Comparison of ENCODE assay signal across 23 cellular contexts in genomic region chr5:110335361-110336046, GRCh38.
DNase-seq lines count a peak whose midpoint lies in the region; FAIRE-seq and TF ChIP-seq lines count a peak whose summit lies in the region.
"Had no signal": no experiment of that assay in that cellular context is flagged by ENCODE, and none has a peak within 500 bp of the region (broad histone marks: within the 10 kb centered on the region; RNA-seq: fewer than 3 reads in every experiment).

No MANE protein-coding gene starts in this region.

- no peaks in the 10 kb centered on the region for H3K27me3 ChIP-seq in H1 (replicated peaks in 1 of 4; ENCODE audit: control insufficient read depth in 3 of 4, extremely low read depth in 1 of 4, insufficient read depth in 3 of 4, low read length in 3 of 4)
- H3K27me3 ChIP-seq: gastrocnemius medialis, tibial artery had no signal

- peaks cover 6% of the 10 kb centered on the region for H3K4me1 Mint-ChIP-seq in nephron progenitor cell
- H3K4me1 Mint-ChIP-seq: activated CD4-positive, alpha-beta T cell treated with anti-CD3 and anti-CD28 coated beads, Interleukin-2, amount 10 ng/mL, durations not matched to agents 24 days and 14 days had no signal

- H2BK12ac ChIP-seq in H1 (ENCODE audit: low read depth, low read length): no peak overlapping the region

- no peak overlapping the region for H3K14ac ChIP-seq in H1 (ENCODE audit: insufficient read length)

- H4K20me1 ChIP-seq in H1 (replicated peaks in 1 of 2; ENCODE audit: control insufficient read depth in 1 of 2, insufficient read depth in 2 of 2, low read length in 2 of 2): no peaks in the 10 kb centered on the region

- peak; percentile 49 for DNase-seq in AG08396 (ENCODE audit: low spot score)
- peak; percentile 65 for DNase-seq in NCI-H82 (lab: John Stamatoyannopoulos, UW)
- no peak for DNase-seq in H1 (ENCODE audit: low read depth in 1 of 2, low spot score in 2 of 2)
- DNase-seq in myocyte (ENCODE audit: low read depth): peak; percentile 17
- no peak for DNase-seq in amygdala (lab: John Stamatoyannopoulos, UW)
- no peak for DNase-seq in medulla oblongata (ENCODE audit: extremely low spot score)
- no peak for DNase-seq in nephron progenitor cell
- DNase-seq in DMS53 (lab: John Stamatoyannopoulos, UW): no peak
- DNase-seq: activated CD4-positive, alpha-beta T cell treated with anti-CD3 and anti-CD28 coated beads, Interleukin-2, amount 10 ng/mL, durations not matched to agents 24 days and 14 days; activated naive CD4-positive, alpha-beta T cell treated with anti-CD3 and anti-CD28 coated beads, Interleukin-2, amount 50 U/mL, for 16 hours; caudate nucleus; effector CD8-positive, alpha-beta T cell; gastrocnemius medialis; GF-D8; Karpas-422; NCI-H1417; right cardiac atrium; SIG-M5; stimulated activated CD4-positive, alpha-beta T cell treated with anti-CD3 and anti-CD28 coated beads, Interleukin-2, amount 100 ng/mL, for 48 hours; tibial artery had no signal

- H2BK5ac ChIP-seq in H1 (ENCODE audit: low read depth, low read length): no peak overlapping the region

- no peak overlapping the region for H3K4me2 ChIP-seq in H1 (ENCODE audit: insufficient read depth in 1 of 2, low read depth in 2 of 2, low read length in 2 of 2)
- H3K4me2 ChIP-seq: A549 had no signal

- H2BK15ac ChIP-seq in H1 (ENCODE audit: low read length): no peak overlapping the region

- no peak overlapping the region for H2BK120ac ChIP-seq in H1 (replicated peaks; ENCODE audit: low read depth, low read length)

- H2BK20ac ChIP-seq in H1 (ENCODE audit: low read length): no peak overlapping the region

- H3K79me1 ChIP-seq in H1 (ENCODE audit: low read depth, low read length): no peaks in the 10 kb centered on the region

- 89% methylated on average over 4 of the region's 4 CpGs; no CpG with 5 or more reads in 1 of the 2 experiments for WGBS in H1 (ENCODE audit: extremely low coverage in 1 of 2, insufficient coverage in 1 of 2, insufficient read length in 1 of 2, insufficient replicate concordance in 2 of 2, low coverage in 1 of 2, low lambda C conversion rate in 2 of 2, missing lambda C conversion rate in 1 of 2), 2 experiments

- H3K23ac ChIP-seq in H1 (ENCODE audit: insufficient read length): no peak overlapping the region

- no peak for TF ChIP-seq EP300 in H1 (IDR thresholded peaks at IDR 0.05; ENCODE audit: borderline replicate concordance in 1 of 2, low read depth in 2 of 2, low read length in 2 of 2)

- no peak for FAIRE-seq in H1 (lab: Jason Lieb, UNC)
- FAIRE-seq: A549 had no signal

- no peak overlapping the region for H4K8ac ChIP-seq in H1 (ENCODE audit: extremely low read depth, insufficient read depth, low read length)

- H4K91ac ChIP-seq in H1 (replicated peaks; ENCODE audit: insufficient read length, low read length): no peak overlapping the region

- H3K23me2 ChIP-seq in H1 (ENCODE audit: low read depth, low read length): no peaks in the 10 kb centered on the region

- no peak for TF ChIP-seq CTCF in H1 (IDR thresholded peaks at IDR 0.05; ENCODE audit: control extremely low read depth in 1 of 3, insufficient read depth in 1 of 3, low read depth in 1 of 3, low read length in 3 of 3)
- TF ChIP-seq CTCF in nephron progenitor cell (IDR thresholded peaks at IDR 0.05): no peak

- H2AK5ac ChIP-seq in H1 (ENCODE audit: low read depth, low read length): no peak overlapping the region

- no peak overlapping the region for H3K18ac ChIP-seq in H1 (ENCODE audit: extremely low read depth, low read length)

- H4K5ac ChIP-seq in H1 (ENCODE audit: insufficient read length, low read depth, low read length): no peak overlapping the region

- TF ChIP-seq POLR2A in H1 (IDR thresholded peaks at IDR 0.05; ENCODE audit: control extremely low read depth in 1 of 2, low read depth in 2 of 2, low read length in 2 of 2): no peak

- no peak for TF ChIP-seq RAD21 in H1 (IDR thresholded peaks at IDR 0.05 in 1 of 2, conservative IDR thresholded peaks at IDR 0.05 in 1 of 2; ENCODE audit: low read depth in 2 of 2, low read length in 2 of 2)

- H3K4me3 ChIP-seq in H1 (ENCODE audit: extremely low read depth in 1 of 4, insufficient read depth in 2 of 4, low read depth in 3 of 4, low read length in 4 of 4): no peak overlapping the region
- H3K4me3 ChIP-seq: A549, gastrocnemius medialis, lung, tibial artery had no signal

- 0 out of 2 replicates have a peak overlapping the region, but pooled peaks have one; percentile 7 for H2AFZ ChIP-seq in H1 (ENCODE audit: low read length)

- no peak overlapping the region for H3K27ac Mint-ChIP-seq in nephron progenitor cell
- H3K27ac Mint-ChIP-seq: activated CD4-positive, alpha-beta T cell treated with anti-CD3 and anti-CD28 coated beads, Interleukin-2, amount 10 ng/mL, durations not matched to agents 24 days and 14 days had no signal

- H3K56ac ChIP-seq in H1 (replicated peaks; ENCODE audit: insufficient read length, low read depth, low read length): no peak overlapping the region

- no peaks in the 10 kb centered on the region for H3K79me2 ChIP-seq in H1 (ENCODE audit: control insufficient read depth in 1 of 2, insufficient read depth in 2 of 2, low read length in 2 of 2)

- no peak overlapping the region for H3K27ac ChIP-seq in H1 (ENCODE audit: low read depth, low read length)
- H3K27ac ChIP-seq: A549, gastrocnemius medialis, HL-60, tibial artery had no signal

- H3K36me3 Mint-ChIP-seq in nephron progenitor cell (ENCODE audit: low read depth): no peaks in the 10 kb centered on the region

- CTCF ChIA-PET in H1 (lab: Charles Lee; ENCODE audit: partially characterized antibody): no interaction called here

- no peak overlapping the region for H3K9ac ChIP-seq in H1 (replicated peaks in 1 of 4; ENCODE audit: extremely low read depth in 1 of 4, low read depth in 3 of 4, low read length in 3 of 4)

- no peaks in the 10 kb centered on the region for H3K36me3 ChIP-seq in H1 (ENCODE audit: control insufficient read depth in 2 of 4, insufficient read depth in 4 of 4, low read length in 3 of 4)
- H3K36me3 ChIP-seq: gastrocnemius medialis, tibial artery had no signal

- no peaks in the 10 kb centered on the region for H3K4me1 ChIP-seq in H1 (replicated peaks in 1 of 4; ENCODE audit: control insufficient read depth in 3 of 4, insufficient read depth in 4 of 4, low read length in 3 of 4)
- H3K4me1 ChIP-seq: A549, gastrocnemius medialis had no signal

- no peaks in the 10 kb centered on the region for H3K27me3 Mint-ChIP-seq in nephron progenitor cell (ENCODE audit: low read depth, poor library complexity)

- POLR2A ChIA-PET in H1 (lab: Charles Lee; ENCODE audit: partially characterized antibody): no interaction called here

- no peaks in the 10 kb centered on the region for H3K9me3 ChIP-seq in H1 (ENCODE audit: insufficient read depth in 2 of 2, low read depth in 1 of 2, low read length in 1 of 2)
- H3K9me3 ChIP-seq: A549, gastrocnemius medialis, tibial artery had no signal

- H3K4me3 Mint-ChIP-seq in nephron progenitor cell: no peak overlapping the region
- H3K4me3 Mint-ChIP-seq: activated CD4-positive, alpha-beta T cell treated with anti-CD3 and anti-CD28 coated beads, Interleukin-2, amount 10 ng/mL, durations not matched to agents 24 days and 14 days had no signal

- no peak overlapping the region for H3K4ac ChIP-seq in H1 (replicated peaks; ENCODE audit: insufficient read length, low read depth, low read length)

- H3K9me3 Mint-ChIP-seq in nephron progenitor cell: no peaks in the 10 kb centered on the region
- H3K9me3 Mint-ChIP-seq: activated CD4-positive, alpha-beta T cell treated with anti-CD3 and anti-CD28 coated beads, Interleukin-2, amount 10 ng/mL, durations not matched to agents 24 days and 14 days had no signal

TF ChIP-seq in H1, 55 proteins besides CTCF, POLR2A, EP300 and RAD21:
- no peak for TF ChIP-seq SIX5 (IDR thresholded peaks at IDR 0.05; ENCODE audit: low read depth, low read length)
- no peak for TF ChIP-seq KDM5A (IDR thresholded peaks at IDR 0.05; ENCODE audit: low read length)
- TF ChIP-seq SIN3A (conservative IDR thresholded peaks at IDR 0.05 in 1 of 2, IDR thresholded peaks at IDR 0.05 in 1 of 2; ENCODE audit: low read depth in 1 of 2, low read length in 2 of 2): no peak
- no peak for TF ChIP-seq CBX5 (IDR thresholded peaks at IDR 0.05; ENCODE audit: low read depth, low read length)
- TF ChIP-seq CHD2 (IDR thresholded peaks at IDR 0.05; ENCODE audit: low read length): no peak
- TF ChIP-seq EZH2 (IDR thresholded peaks at IDR 0.05; ENCODE audit: low read depth, low read length, severe bottlenecking): no peak
- no peak for TF ChIP-seq GTF2F1 (IDR thresholded peaks at IDR 0.05; ENCODE audit: borderline replicate concordance, low read depth, low read length)
- no peak for TF ChIP-seq MAFK (IDR thresholded peaks at IDR 0.05; ENCODE audit: low read depth, low read length)
- no peak for TF ChIP-seq ATF3 (IDR thresholded peaks at IDR 0.05; ENCODE audit: insufficient read depth, low read depth, low read length)
- no peak for TF ChIP-seq USF2 (IDR thresholded peaks at IDR 0.05; ENCODE audit: low read length)
- no peak for TF ChIP-seq TCF12 (IDR thresholded peaks at IDR 0.05; ENCODE audit: low read depth, low read length)
- no peak for TF ChIP-seq CTBP2 (IDR thresholded peaks at IDR 0.05; ENCODE audit: borderline replicate concordance, insufficient read depth, insufficient read length, low read length)
- no peak for TF ChIP-seq EGR1 (IDR thresholded peaks at IDR 0.05; ENCODE audit: borderline replicate concordance, low read depth, low read length)
- no peak for TF ChIP-seq BACH1 (IDR thresholded peaks at IDR 0.05; ENCODE audit: low read length)
- TF ChIP-seq SRF (IDR thresholded peaks at IDR 0.05; ENCODE audit: low read depth, low read length): no peak

Comparison
In these comparisons a context has a peak if more than half of its experiments do, and no peak if none do; other contexts are left out.
1. DNase-seq: peak in AG08396 (single experiment), NCI-H82 (single experiment) and myocyte (single experiment); none in H1 (0 of 2), amygdala (0 of 56), medulla oblongata (single experiment), nephron progenitor cell (single experiment) and DMS53 (single experiment).